8 cellular contexts compared by ENCODE assay signal in genomic region chr1:36400825-36401601, GRCh38. TPM values are rescaled to one million over a fixed set of nuclear protein-coding genes. Genes with fewer than 3 reads are reported as not detected.
DNase-seq lines count a peak whose midpoint lies in the region; ATAC-seq and TF ChIP-seq lines count a peak whose summit lies in the region.

No MANE protein-coding gene starts in this region.

- H3K9me3 ChIP-seq in stomach = no peaks in the 10 kb centered on the region

- TF ChIP-seq CTCF in mesothelial cell of epicardium (IDR thresholded peaks at IDR 0.05; ENCODE audit: unreplicated experiment) (no peak), stomach (IDR thresholded peaks at IDR 0.05) (no peak)

- H3K4me1 Mint-ChIP-seq in mesothelial cell of epicardium = peaks cover 35% of the 10 kb centered on the region

- peak overlapping the region in 3 of 4 donors; percentile 13 to 35 (median 21) for H3K4me3 ChIP-seq in stomach

- no peaks in the 10 kb centered on the region for H3K27me3 ChIP-seq in stomach

- TF ChIP-seq EP300 in stomach (IDR thresholded peaks at IDR 0.05) = no peak

- WGBS in stomach, 5 donors = 71 to 75% (median 74%) methylated on average over 17 to 22 of the region's 22 CpGs

- intact Hi-C loops in stomach (cut with DNase I; ENCODE audit: low total_unique reads) = no loop called here

- H3K4me1 ChIP-seq in stomach = peaks cover 7 to 34% (median 16%) of the 10 kb centered on the region in 4 donors

- no peaks in the 10 kb centered on the region for H3K9me3 Mint-ChIP-seq in mesothelial cell of epicardium

- H3K27me3 Mint-ChIP-seq in mesothelial cell of epicardium (ENCODE audit: low read depth) = no peaks in the 10 kb centered on the region

- ATAC-seq in HG02970 (IDR thresholded peaks at IDR 0.05; ENCODE audit: low FRiP score, unreplicated experiment) = peak; percentile 47

- H3K36me3 ChIP-seq in stomach = no peaks in the 10 kb centered on the region

- peak overlapping the region; percentile 3 to 68 (median 51) for H3K27ac ChIP-seq in stomach

- peak overlapping the region; percentile 96 for H3K27ac Mint-ChIP-seq in mesothelial cell of epicardium

- TF ChIP-seq POLR2A in stomach (IDR thresholded peaks at IDR 0.05) = no peak

- H3K36me3 Mint-ChIP-seq in mesothelial cell of epicardium = no peaks in the 10 kb centered on the region

- H3K4me3 Mint-ChIP-seq in mesothelial cell of epicardium = peak overlapping the region; percentile 84

- peak; percentile 25 for DNase-seq in ELR (ENCODE audit: low read depth)
- DNase-seq in UCSD-AML1 (lab: John Stamatoyannopoulos, UW; ENCODE audit: unreplicated experiment) = peak; percentile 95
- DNase-seq in ecto neural progenitor cell (ENCODE audit: low spot score) = peak; percentile 92
- DNase-seq in mesothelial cell of epicardium (ENCODE audit: low spot score in 2 of 2, unreplicated experiment in 2 of 2) = peak; percentile 60 to 78
- DNase-seq in stomach = peak; percentile 55
- no peak for DNase-seq in NCI-H1092 treated with DMSO at 0.1 percent for 48 hours (lab: John Stamatoyannopoulos, UW)
- DNase-seq in COLO668 (lab: John Stamatoyannopoulos, UW; ENCODE audit: unreplicated experiment) = no peak

RNA-seq across cellular contexts. Expression of gene LSM10, which starts 3.3 kb away (rescaled TPM):
- total RNA-seq in mesothelial cell of epicardium = 24.7 to 26.1 TPM (median 26.0 TPM) in 3 replicates
- total RNA-seq in stomach = 100 to 1,000 TPM in 1 of 5 donors, 10 to 100 TPM in 3, 1 to 10 TPM in 1; 5.1 to 261 (median 42.6) TPM
- 10 to 100 TPM; 46.5 to 65.7 (median 64.8) TPM for polyA plus RNA-seq in stomach

RNA-seq across cellular contexts. Expression of gene STK40, which starts 15.3 kb away (rescaled TPM):
- total RNA-seq in mesothelial cell of epicardium (40.1 to 43.6 TPM (median 42.7 TPM) in 3 replicates), stomach (10 to 100 TPM; 14.0 to 57.4 (median 28.3) TPM)
- 10 to 100 TPM; 14.6 to 36.0 (median 32.1) TPM for polyA plus RNA-seq in stomach

RNA-seq across cellular contexts. Expression of gene OSCP1, which starts 49.2 kb away (rescaled TPM):
- total RNA-seq in mesothelial cell of epicardium (7.0 to 8.9 TPM (median 7.3 TPM) in 3 replicates), stomach (10 to 100 TPM in 2 of 5 donors, 1 to 10 TPM in 3; 1.7 to 69.4 (median 9.7) TPM)
- 1 to 10 TPM; 5.3 to 9.5 (median 8.6) TPM for polyA plus RNA-seq in stomach

Comparison
In these comparisons a context has a peak if more than half of its experiments do, and no peak if none do; other contexts are left out.
1. DNase-seq: peak in ELR (single experiment), UCSD-AML1 (single experiment), ecto neural progenitor cell (single experiment), mesothelial cell of epicardium (2 of 2) and stomach (single experiment); none in NCI-H1092 treated with DMSO at 0.1 percent for 48 hours (single experiment) and COLO668 (single experiment).